In the genomic region with DNA sequence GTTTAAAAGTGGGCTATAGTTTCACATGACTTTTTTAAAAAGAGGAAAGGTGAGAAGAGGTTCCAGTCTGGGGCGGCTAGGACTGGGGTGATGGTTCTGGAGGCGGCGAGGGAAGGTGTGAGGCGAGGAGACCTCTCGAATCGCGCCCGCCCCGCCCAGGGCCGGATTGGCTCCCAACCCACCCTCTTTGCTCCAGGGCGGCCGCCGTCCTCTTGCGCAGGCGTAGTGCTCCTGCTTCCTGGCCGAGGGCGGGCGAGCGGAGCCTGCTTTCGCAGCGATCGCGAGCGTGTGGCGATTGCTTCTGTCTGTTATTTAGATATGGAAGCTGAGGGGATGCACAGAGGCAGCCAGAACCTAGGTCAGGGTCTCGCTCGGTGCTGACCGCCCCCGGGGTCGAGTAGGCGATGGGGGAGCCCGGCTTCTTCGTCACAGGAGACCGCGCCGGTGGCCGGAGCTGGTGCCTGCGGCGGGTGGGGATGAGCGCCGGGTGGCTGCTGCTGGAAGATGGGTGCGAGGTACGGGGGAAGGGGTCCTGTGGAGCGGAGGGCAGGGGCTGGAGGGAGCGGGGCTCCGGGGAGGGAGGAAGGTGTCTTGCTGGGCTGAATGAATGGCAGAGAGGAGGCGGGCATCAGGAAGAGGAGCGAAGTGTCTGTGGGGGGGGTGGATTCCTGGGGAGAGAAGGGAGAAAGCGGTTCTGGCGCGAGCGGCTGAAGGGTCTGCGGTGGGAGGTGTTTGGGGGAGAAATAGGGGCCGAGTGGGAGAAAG, we compare ENCODE assay signal across 1 cellular context.
TF ChIP-seq lines count a peak whose summit lies in the region.

A gene with protein sequence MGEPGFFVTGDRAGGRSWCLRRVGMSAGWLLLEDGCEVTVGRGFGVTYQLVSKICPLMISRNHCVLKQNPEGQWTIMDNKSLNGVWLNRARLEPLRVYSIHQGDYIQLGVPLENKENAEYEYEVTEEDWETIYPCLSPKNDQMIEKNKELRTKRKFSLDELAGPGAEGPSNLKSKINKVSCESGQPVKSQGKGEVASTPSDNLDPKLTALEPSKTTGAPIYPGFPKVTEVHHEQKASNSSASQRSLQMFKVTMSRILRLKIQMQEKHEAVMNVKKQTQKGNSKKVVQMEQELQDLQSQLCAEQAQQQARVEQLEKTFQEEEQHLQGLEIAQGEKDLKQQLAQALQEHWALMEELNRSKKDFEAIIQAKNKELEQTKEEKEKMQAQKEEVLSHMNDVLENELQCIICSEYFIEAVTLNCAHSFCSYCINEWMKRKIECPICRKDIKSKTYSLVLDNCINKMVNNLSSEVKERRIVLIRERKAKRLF (plus strand): TSS at position 223 of the 765 bp plus-strand sequence. CDS start 182 bp downstream, at position 405.

TF ChIP-seq in HepG2, 621 proteins besides CTCF, POLR2A, EP300 and RAD21 (continued from another document and continues in another):
- TF ChIP-seq PPARG (CRISPR knock-in tag; conservative IDR thresholded peaks at IDR 0.05) (peak; percentile 65; the same call in 1 of the 2 replicates), CAMTA2 (CRISPR knock-in tag; IDR thresholded peaks at IDR 0.05; ENCODE audit: borderline replicate concordance) (no peak), ZNF496 (CRISPR knock-in tag; IDR thresholded peaks at IDR 0.05; ENCODE audit: insufficient replicate concordance) (no peak), BRCA1 (CRISPR knock-in tag; IDR thresholded peaks at IDR 0.05) (no peak), XBP1 (CRISPR knock-in tag; IDR thresholded peaks at IDR 0.05) (0 out of 2 replicates have a peak, but pooled peaks have one; percentile 25), ATF1 (CRISPR knock-in tag; IDR thresholded peaks at IDR 0.05) (no peak), SIN3B (IDR thresholded peaks at IDR 0.05; ENCODE audit: low read length) (0 out of 2 replicates have a peak, but pooled peaks have one; percentile 37), U2AF1 (optimal IDR thresholded peaks at IDR 0.05; ENCODE audit: low read depth, low read length) (no peak), ZNF343 (CRISPR knock-in tag; IDR thresholded peaks at IDR 0.05) (peak; percentile 39; the same call in 1 of the 2 replicates), THAP11 (CRISPR knock-in tag; IDR thresholded peaks at IDR 0.05) (peak; percentile 56; the same call in 1 of the 2 replicates), ZNF101 (CRISPR knock-in tag; IDR thresholded peaks at IDR 0.05; ENCODE audit: borderline replicate concordance, low read depth) (no peak), ZNF564 (CRISPR knock-in tag; IDR thresholded peaks at IDR 0.05) (peak; percentile 66; the same call in 1 of the 2 replicates), ZNF773 (CRISPR knock-in tag; IDR thresholded peaks at IDR 0.05; ENCODE audit: borderline replicate concordance) (peak; percentile 75; the same call in 1 of the 2 replicates), JUNB (CRISPR knock-in tag; IDR thresholded peaks at IDR 0.05; ENCODE audit: borderline replicate concordance) (peak; percentile 61; the same call in 1 of the 2 replicates), ZNF260 (CRISPR knock-in tag; IDR thresholded peaks at IDR 0.05; ENCODE audit: borderline replicate concordance, low read depth) (no peak), CREM (IDR thresholded peaks at IDR 0.05) (no peak), CREM (CRISPR knock-in tag; IDR thresholded peaks at IDR 0.05) (no peak), ZNF569 (CRISPR knock-in tag; IDR thresholded peaks at IDR 0.05; ENCODE audit: borderline replicate concordance) (no peak), HOXA7 (CRISPR knock-in tag; IDR thresholded peaks at IDR 0.05) (no peak), HMG20B (CRISPR knock-in tag; conservative IDR thresholded peaks at IDR 0.05) (no peak), KLF15 (CRISPR knock-in tag; IDR thresholded peaks at IDR 0.05; ENCODE audit: borderline replicate concordance) (no peak; the same call in 1 of the 2 replicates)
- TF ChIP-seq, protein P1, sequence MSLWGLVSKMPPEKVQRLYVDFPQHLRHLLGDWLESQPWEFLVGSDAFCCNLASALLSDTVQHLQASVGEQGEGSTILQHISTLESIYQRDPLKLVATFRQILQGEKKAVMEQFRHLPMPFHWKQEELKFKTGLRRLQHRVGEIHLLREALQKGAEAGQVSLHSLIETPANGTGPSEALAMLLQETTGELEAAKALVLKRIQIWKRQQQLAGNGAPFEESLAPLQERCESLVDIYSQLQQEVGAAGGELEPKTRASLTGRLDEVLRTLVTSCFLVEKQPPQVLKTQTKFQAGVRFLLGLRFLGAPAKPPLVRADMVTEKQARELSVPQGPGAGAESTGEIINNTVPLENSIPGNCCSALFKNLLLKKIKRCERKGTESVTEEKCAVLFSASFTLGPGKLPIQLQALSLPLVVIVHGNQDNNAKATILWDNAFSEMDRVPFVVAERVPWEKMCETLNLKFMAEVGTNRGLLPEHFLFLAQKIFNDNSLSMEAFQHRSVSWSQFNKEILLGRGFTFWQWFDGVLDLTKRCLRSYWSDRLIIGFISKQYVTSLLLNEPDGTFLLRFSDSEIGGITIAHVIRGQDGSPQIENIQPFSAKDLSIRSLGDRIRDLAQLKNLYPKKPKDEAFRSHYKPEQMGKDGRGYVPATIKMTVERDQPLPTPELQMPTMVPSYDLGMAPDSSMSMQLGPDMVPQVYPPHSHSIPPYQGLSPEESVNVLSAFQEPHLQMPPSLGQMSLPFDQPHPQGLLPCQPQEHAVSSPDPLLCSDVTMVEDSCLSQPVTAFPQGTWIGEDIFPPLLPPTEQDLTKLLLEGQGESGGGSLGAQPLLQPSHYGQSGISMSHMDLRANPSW (CRISPR knock-in tag; IDR thresholded peaks at IDR 0.05; ENCODE audit: borderline replicate concordance), result no peak
- TF ChIP-seq, protein P2, sequence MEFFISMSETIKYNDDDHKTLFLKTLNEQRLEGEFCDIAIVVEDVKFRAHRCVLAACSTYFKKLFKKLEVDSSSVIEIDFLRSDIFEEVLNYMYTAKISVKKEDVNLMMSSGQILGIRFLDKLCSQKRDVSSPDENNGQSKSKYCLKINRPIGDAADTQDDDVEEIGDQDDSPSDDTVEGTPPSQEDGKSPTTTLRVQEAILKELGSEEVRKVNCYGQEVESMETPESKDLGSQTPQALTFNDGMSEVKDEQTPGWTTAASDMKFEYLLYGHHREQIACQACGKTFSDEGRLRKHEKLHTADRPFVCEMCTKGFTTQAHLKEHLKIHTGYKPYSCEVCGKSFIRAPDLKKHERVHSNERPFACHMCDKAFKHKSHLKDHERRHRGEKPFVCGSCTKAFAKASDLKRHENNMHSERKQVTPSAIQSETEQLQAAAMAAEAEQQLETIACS (CRISPR knock-in tag; IDR thresholded peaks at IDR 0.05), result 0 out of 2 replicates have a peak, but pooled peaks have one; percentile 17
- TF ChIP-seq, protein P3, sequence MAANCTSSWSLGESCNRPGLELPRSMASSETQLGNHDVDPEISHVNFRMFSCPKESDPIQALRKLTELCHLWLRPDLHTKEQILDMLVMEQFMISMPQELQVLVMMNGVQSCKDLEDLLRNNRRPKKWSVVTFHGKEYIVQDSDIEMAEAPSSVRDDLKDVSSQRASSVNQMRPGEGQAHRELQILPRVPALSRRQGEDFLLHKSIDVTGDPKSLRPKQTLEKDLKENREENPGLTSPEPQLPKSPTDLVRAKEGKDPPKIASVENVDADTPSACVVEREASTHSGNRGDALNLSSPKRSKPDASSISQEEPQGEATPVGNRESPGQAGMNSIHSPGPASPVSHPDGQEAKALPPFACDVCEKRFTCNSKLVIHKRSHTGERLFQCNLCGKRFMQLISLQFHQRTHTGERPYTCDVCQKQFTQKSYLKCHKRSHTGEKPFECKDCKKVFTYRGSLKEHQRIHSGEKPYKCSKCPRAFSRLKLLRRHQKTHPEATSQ (CRISPR knock-in tag; IDR thresholded peaks at IDR 0.05; ENCODE audit: borderline replicate concordance), result no peak
- TF ChIP-seq, protein P4, sequence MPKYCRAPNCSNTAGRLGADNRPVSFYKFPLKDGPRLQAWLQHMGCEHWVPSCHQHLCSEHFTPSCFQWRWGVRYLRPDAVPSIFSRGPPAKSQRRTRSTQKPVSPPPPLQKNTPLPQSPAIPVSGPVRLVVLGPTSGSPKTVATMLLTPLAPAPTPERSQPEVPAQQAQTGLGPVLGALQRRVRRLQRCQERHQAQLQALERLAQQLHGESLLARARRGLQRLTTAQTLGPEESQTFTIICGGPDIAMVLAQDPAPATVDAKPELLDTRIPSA (CRISPR knock-in tag; IDR thresholded peaks at IDR 0.05; ENCODE audit: borderline replicate concordance), result no peak
- TF ChIP-seq, protein P5, sequence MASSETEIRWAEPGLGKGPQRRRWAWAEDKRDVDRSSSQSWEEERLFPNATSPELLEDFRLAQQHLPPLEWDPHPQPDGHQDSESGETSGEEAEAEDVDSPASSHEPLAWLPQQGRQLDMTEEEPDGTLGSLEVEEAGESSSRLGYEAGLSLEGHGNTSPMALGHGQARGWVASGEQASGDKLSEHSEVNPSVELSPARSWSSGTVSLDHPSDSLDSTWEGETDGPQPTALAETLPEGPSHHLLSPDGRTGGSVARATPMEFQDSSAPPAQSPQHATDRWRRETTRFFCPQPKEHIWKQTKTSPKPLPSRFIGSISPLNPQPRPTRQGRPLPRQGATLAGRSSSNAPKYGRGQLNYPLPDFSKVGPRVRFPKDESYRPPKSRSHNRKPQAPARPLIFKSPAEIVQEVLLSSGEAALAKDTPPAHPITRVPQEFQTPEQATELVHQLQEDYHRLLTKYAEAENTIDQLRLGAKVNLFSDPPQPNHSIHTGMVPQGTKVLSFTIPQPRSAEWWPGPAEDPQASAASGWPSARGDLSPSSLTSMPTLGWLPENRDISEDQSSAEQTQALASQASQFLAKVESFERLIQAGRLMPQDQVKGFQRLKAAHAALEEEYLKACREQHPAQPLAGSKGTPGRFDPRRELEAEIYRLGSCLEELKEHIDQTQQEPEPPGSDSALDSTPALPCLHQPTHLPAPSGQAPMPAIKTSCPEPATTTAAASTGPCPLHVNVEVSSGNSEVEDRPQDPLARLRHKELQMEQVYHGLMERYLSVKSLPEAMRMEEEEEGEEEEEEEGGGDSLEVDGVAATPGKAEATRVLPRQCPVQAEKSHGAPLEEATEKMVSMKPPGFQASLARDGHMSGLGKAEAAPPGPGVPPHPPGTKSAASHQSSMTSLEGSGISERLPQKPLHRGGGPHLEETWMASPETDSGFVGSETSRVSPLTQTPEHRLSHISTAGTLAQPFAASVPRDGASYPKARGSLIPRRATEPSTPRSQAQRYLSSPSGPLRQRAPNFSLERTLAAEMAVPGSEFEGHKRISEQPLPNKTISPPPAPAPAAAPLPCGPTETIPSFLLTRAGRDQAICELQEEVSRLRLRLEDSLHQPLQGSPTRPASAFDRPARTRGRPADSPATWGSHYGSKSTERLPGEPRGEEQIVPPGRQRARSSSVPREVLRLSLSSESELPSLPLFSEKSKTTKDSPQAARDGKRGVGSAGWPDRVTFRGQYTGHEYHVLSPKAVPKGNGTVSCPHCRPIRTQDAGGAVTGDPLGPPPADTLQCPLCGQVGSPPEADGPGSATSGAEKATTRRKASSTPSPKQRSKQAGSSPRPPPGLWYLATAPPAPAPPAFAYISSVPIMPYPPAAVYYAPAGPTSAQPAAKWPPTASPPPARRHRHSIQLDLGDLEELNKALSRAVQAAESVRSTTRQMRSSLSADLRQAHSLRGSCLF (CRISPR knock-in tag; IDR thresholded peaks at IDR 0.05; ENCODE audit: borderline replicate concordance), result peak; percentile 50; the same call in 1 of the 2 replicates
- TF ChIP-seq, protein P6, sequence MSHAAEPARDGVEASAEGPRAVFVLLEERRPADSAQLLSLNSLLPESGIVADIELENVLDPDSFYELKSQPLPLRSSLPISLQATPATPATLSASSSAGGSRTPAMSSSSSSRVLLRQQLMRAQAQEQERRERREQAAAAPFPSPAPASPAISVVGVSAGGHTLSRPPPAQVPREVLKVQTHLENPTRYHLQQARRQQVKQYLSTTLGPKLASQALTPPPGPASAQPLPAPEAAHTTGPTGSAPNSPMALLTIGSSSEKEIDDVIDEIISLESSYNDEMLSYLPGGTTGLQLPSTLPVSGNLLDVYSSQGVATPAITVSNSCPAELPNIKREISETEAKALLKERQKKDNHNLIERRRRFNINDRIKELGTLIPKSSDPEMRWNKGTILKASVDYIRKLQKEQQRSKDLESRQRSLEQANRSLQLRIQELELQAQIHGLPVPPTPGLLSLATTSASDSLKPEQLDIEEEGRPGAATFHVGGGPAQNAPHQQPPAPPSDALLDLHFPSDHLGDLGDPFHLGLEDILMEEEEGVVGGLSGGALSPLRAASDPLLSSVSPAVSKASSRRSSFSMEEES (CRISPR knock-in tag; IDR thresholded peaks at IDR 0.05), result 0 out of 2 replicates have a peak, but pooled peaks have one; percentile 11
- TF ChIP-seq, protein P7, sequence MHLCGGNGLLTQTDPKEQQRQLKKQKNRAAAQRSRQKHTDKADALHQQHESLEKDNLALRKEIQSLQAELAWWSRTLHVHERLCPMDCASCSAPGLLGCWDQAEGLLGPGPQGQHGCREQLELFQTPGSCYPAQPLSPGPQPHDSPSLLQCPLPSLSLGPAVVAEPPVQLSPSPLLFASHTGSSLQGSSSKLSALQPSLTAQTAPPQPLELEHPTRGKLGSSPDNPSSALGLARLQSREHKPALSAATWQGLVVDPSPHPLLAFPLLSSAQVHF (CRISPR knock-in tag; IDR thresholded peaks at IDR 0.05), result no peak
- TF ChIP-seq, protein P8, sequence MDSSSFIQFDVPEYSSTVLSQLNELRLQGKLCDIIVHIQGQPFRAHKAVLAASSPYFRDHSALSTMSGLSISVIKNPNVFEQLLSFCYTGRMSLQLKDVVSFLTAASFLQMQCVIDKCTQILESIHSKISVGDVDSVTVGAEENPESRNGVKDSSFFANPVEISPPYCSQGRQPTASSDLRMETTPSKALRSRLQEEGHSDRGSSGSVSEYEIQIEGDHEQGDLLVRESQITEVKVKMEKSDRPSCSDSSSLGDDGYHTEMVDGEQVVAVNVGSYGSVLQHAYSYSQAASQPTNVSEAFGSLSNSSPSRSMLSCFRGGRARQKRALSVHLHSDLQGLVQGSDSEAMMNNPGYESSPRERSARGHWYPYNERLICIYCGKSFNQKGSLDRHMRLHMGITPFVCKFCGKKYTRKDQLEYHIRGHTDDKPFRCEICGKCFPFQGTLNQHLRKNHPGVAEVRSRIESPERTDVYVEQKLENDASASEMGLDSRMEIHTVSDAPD (CRISPR knock-in tag; IDR thresholded peaks at IDR 0.05), result no peak
- TF ChIP-seq, protein P9, sequence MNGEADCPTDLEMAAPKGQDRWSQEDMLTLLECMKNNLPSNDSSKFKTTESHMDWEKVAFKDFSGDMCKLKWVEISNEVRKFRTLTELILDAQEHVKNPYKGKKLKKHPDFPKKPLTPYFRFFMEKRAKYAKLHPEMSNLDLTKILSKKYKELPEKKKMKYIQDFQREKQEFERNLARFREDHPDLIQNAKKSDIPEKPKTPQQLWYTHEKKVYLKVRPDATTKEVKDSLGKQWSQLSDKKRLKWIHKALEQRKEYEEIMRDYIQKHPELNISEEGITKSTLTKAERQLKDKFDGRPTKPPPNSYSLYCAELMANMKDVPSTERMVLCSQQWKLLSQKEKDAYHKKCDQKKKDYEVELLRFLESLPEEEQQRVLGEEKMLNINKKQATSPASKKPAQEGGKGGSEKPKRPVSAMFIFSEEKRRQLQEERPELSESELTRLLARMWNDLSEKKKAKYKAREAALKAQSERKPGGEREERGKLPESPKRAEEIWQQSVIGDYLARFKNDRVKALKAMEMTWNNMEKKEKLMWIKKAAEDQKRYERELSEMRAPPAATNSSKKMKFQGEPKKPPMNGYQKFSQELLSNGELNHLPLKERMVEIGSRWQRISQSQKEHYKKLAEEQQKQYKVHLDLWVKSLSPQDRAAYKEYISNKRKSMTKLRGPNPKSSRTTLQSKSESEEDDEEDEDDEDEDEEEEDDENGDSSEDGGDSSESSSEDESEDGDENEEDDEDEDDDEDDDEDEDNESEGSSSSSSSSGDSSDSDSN (CRISPR knock-in tag; IDR thresholded peaks at IDR 0.05), result peak; percentile 71
- TF ChIP-seq, protein P10, sequence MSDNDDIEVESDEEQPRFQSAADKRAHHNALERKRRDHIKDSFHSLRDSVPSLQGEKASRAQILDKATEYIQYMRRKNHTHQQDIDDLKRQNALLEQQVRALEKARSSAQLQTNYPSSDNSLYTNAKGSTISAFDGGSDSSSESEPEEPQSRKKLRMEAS (IDR thresholded peaks at IDR 0.05), result peak; percentile 87
